8 cellular contexts compared by ENCODE assay signal in the genomic region with DNA sequence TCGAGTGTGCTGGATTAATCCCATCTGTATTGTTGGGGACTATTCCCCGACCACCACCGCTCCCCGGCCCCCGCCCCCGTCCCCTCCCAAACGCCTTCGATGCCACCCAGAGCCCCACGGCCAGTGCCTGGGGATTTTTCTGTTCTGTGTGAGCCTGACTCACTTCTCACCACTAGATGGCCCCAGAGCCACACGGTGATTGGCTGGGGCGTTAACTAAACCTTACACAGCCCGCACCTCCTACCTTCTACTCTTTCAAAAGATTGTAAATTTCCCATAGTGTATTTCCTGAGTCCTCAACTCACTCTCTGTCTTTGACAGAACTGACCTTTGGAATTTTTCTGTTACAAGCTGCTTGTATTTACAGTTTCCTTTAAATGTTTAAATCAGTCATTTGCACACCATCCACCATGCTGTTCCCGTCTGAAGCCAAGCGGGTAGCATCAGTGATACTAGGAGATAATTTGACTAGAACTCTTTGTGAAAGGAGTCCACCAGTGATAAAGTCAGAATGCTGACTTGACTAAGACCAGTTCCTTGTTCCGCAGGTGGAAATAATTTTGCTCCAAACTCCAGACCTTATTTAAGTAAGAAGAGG.
DNase-seq lines count a peak whose midpoint lies in the region; ATAC-seq and TF ChIP-seq lines count a peak whose summit lies in the region.

No MANE protein-coding gene starts in this region.

- intact Hi-C loops in CD8-positive, alpha-beta T cell (cut with DNase I, micrococcal nuclease) = loop anchor here (1.0 to 2.0 kb wide), 4 partner anchors 52 to 814 kb away; no protein-coding TSS in a partner anchor
- intact Hi-C loops in lower lobe of right lung (cut with DNase I) = loop anchor here (5.0 kb wide), 1 partner anchor 78 kb away; no protein-coding TSS in a partner anchor

- CTCF ChIA-PET in CD8-positive, alpha-beta T cell (lab: Charles Lee) = interaction anchor here (0.6 to 3.5 kb wide), 31 partner anchors 8 to 952 kb away, joined by 3 to 138 read pairs (median 5); no protein-coding TSS in a partner anchor
- CTCF ChIA-PET in activated CD4-positive, alpha-beta T cell treated with anti-CD3 and anti-CD28 coated beads, Interleukin-2, amount 10 ng/mL, durations not matched to agents 7 days and 5 days (lab: Charles Lee) = interaction anchor here (0.7 to 1.9 kb wide), 8 partner anchors 9 to 275 kb away, joined by 3 to 14 read pairs (median 4); no protein-coding TSS in a partner anchor

- peaks cover 2% of the 10 kb centered on the region for H3K36me3 Mint-ChIP-seq in CD8-positive, alpha-beta T cell
- no peaks in the 10 kb centered on the region for H3K36me3 Mint-ChIP-seq in activated CD4-positive, alpha-beta T cell treated with anti-CD3 and anti-CD28 coated beads, Interleukin-2, amount 10 ng/mL, durations not matched to agents 7 days and 5 days (ENCODE audit: low read depth)

- H3K36me3 ChIP-seq in CD8-positive, alpha-beta T cell (ENCODE audit: insufficient read depth, low read length) = no peaks in the 10 kb centered on the region
- no peaks in the 10 kb centered on the region for H3K36me3 ChIP-seq in lower lobe of right lung

- H3K27ac ChIP-seq in CD8-positive, alpha-beta T cell (ENCODE audit: low read depth, low read length) = no peak overlapping the region
- H3K27ac ChIP-seq in lower lobe of right lung = peak overlapping the region; percentile 2

- POLR2A ChIA-PET in CD8-positive, alpha-beta T cell (lab: Charles Lee) = interaction anchor here (0.6 to 1.7 kb wide), 3 partner anchors 51 to 1142 kb away, joined by 3 to 8 read pairs (median 4); no protein-coding TSS in a partner anchor
- POLR2A ChIA-PET in activated CD4-positive, alpha-beta T cell treated with anti-CD3 and anti-CD28 coated beads, Interleukin-2, amount 10 ng/mL, durations not matched to agents 7 days and 5 days (lab: Charles Lee) = no interaction called here

- H3K9me3 Mint-ChIP-seq in CD8-positive, alpha-beta T cell = no peaks in the 10 kb centered on the region
- no peaks in the 10 kb centered on the region for H3K9me3 Mint-ChIP-seq in activated CD4-positive, alpha-beta T cell treated with anti-CD3 and anti-CD28 coated beads, Interleukin-2, amount 10 ng/mL, durations not matched to agents 7 days and 5 days

- no peaks in the 10 kb centered on the region for H3K27me3 ChIP-seq in CD8-positive, alpha-beta T cell (ENCODE audit: insufficient read depth, low read length)
- no peaks in the 10 kb centered on the region for H3K27me3 ChIP-seq in lower lobe of right lung (ENCODE audit: low read depth)

- peaks cover 3% of the 10 kb centered on the region for H3K4me1 ChIP-seq in CD8-positive, alpha-beta T cell (ENCODE audit: insufficient read depth, low read length)
- peaks cover 15% of the 10 kb centered on the region for H3K4me1 ChIP-seq in lower lobe of right lung

- ATAC-seq in CD8-positive, alpha-beta T cell = peak; percentile 100
- ATAC-seq in HG02981 (IDR thresholded peaks at IDR 0.05; ENCODE audit: unreplicated experiment) = peak; percentile 53
- ATAC-seq in lower lobe of right lung = peak; percentile 95 to 97
- no peak for ATAC-seq in HG02571 (IDR thresholded peaks at IDR 0.05; ENCODE audit: unreplicated experiment)

- no peak overlapping the region for H3K4me3 Mint-ChIP-seq in CD8-positive, alpha-beta T cell
- no peak overlapping the region for H3K4me3 Mint-ChIP-seq in activated CD4-positive, alpha-beta T cell treated with anti-CD3 and anti-CD28 coated beads, Interleukin-2, amount 10 ng/mL, durations not matched to agents 7 days and 5 days

- H3K4me3 ChIP-seq in CD8-positive, alpha-beta T cell (ENCODE audit: low read depth, low read length) = no peak overlapping the region
- H3K4me3 ChIP-seq in lower lobe of right lung = no peak overlapping the region

- peaks cover 4% of the 10 kb centered on the region for H3K4me1 Mint-ChIP-seq in CD8-positive, alpha-beta T cell (ENCODE audit: low read depth)
- H3K4me1 Mint-ChIP-seq in activated CD4-positive, alpha-beta T cell treated with anti-CD3 and anti-CD28 coated beads, Interleukin-2, amount 10 ng/mL, durations not matched to agents 7 days and 5 days = peaks cover 4% of the 10 kb centered on the region

- DNase-seq in CD8-positive, alpha-beta T cell = peak; percentile 62 to 86 (median 77)
- DNase-seq in NCI-H524 (lab: John Stamatoyannopoulos, UW) (peak; percentile 75 to 78), dedifferentiated amniotic fluid mesenchymal stem cell (ENCODE audit: extremely low spot score) (peak; percentile 73), lower lobe of right lung (peak; percentile 85)
- DNase-seq in activated CD4-positive, alpha-beta T cell treated with anti-CD3 and anti-CD28 coated beads, Interleukin-2, amount 10 ng/mL, durations not matched to agents 7 days and 5 days = peak; percentile 85
- peak; percentile 41 for DNase-seq in stimulated activated CD8-positive, alpha-beta memory T cell treated with anti-CD3 and anti-CD28 coated beads, Interleukin-12 subunit alpha, Interleukin-12 subunit beta, amount 100 ng/mL, for 24 hours (ENCODE audit: extremely low read depth)

- peak; percentile 84 for TF ChIP-seq CTCF in CD8-positive, alpha-beta T cell (IDR thresholded peaks at IDR 0.05)
- TF ChIP-seq CTCF in lower lobe of right lung (IDR thresholded peaks at IDR 0.05) = peak; percentile 87

- no peak overlapping the region for H3K27ac Mint-ChIP-seq in CD8-positive, alpha-beta T cell
- H3K27ac Mint-ChIP-seq in activated CD4-positive, alpha-beta T cell treated with anti-CD3 and anti-CD28 coated beads, Interleukin-2, amount 10 ng/mL, durations not matched to agents 7 days and 5 days = no peak overlapping the region

- no peaks in the 10 kb centered on the region for H3K27me3 Mint-ChIP-seq in CD8-positive, alpha-beta T cell (ENCODE audit: low read depth)
- H3K27me3 Mint-ChIP-seq in activated CD4-positive, alpha-beta T cell treated with anti-CD3 and anti-CD28 coated beads, Interleukin-2, amount 10 ng/mL, durations not matched to agents 7 days and 5 days = peaks cover 6% of the 10 kb centered on the region

- no peaks in the 10 kb centered on the region for H3K9me3 ChIP-seq in CD8-positive, alpha-beta T cell (ENCODE audit: low read length)
- H3K9me3 ChIP-seq in lower lobe of right lung = no peaks in the 10 kb centered on the region
